Comparison of ENCODE assay signal across 8 cellular contexts in the genomic region with DNA sequence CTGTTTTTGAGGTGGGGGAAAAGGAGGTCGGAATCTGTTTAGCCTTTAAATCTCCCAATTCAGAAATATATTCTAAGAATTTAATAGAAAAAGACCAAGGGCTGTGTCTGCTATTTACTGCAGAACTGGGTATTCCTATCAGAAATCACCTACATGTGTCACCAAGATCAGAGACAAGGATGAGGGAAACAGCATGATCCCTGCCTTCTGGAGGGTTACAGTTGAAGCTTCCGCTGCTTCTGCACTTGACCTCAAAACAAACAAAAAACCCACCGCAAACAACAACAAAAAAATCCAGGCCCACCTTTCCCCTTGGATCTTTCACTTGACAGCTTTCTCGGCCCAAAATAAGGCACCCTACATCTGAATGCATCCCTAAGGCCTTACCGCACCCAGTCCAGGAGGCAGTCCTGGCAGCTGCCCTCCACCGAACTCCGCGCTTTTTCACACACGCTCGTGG. TPM values are rescaled to one million over a fixed set of nuclear protein-coding genes. Genes with fewer than 3 reads are reported as not detected.
DNase-seq lines count a peak whose midpoint lies in the region; ATAC-seq lines count a peak whose summit lies in the region.

No MANE protein-coding gene starts in this region.

- no peaks in the 10 kb centered on the region for H3K36me3 ChIP-seq in HUES48 (ENCODE audit: control insufficient read depth, insufficient read depth, low read length)

- no peaks in the 10 kb centered on the region for H3K9me3 Mint-ChIP-seq in naive B cell

- H3K36me3 Mint-ChIP-seq in naive B cell = no peaks in the 10 kb centered on the region

- no peaks in the 10 kb centered on the region for H3K27me3 Mint-ChIP-seq in naive B cell

- H3K27me3 ChIP-seq in HUES48 (ENCODE audit: control insufficient read depth, insufficient read depth, low read length) = peaks cover 13% of the 10 kb centered on the region

- H3K9me3 ChIP-seq in HUES48 (ENCODE audit: control insufficient read depth, insufficient read depth, low read length) = no peaks in the 10 kb centered on the region

- H3K27ac Mint-ChIP-seq in naive B cell = peak overlapping the region; percentile 92 to 97 (median 96)

- DNase-seq in DMS79 treated with DMSO at 0.1 percent for 48 hours (lab: John Stamatoyannopoulos, UW) (peak; percentile 35), DMS79 (lab: John Stamatoyannopoulos, UW) (no peak), cerebellar cortex (ENCODE audit: low spot score) (peak; percentile 36), naive B cell (no peak)
- no peak for DNase-seq in NK-92 treated with Interleukin-12 subunit alpha and Interleukin-12 subunit beta, amount 100 ng/mL, for 24 hours (lab: John Stamatoyannopoulos, UW)
- DNase-seq in stimulated activated CD4-positive, alpha-beta T cell treated with anti-CD3 and anti-CD28 coated beads, Interleukin-2, amount 100 ng/mL, for 24 hours = no peak
- no peak for DNase-seq in activated effector memory CD4-positive, alpha-beta T cell treated with Interleukin-2 at 50 U/mL for 16 hours

- peak overlapping the region; percentile 83 to 100 (median 94) for H3K4me3 Mint-ChIP-seq in naive B cell

- H3K4me3 ChIP-seq in HUES48 (ENCODE audit: low read depth, low read length) = peak overlapping the region; percentile 85

- H3K4me1 ChIP-seq in HUES48 (ENCODE audit: control insufficient read depth, insufficient read depth, low read length) = peaks cover 20% of the 10 kb centered on the region

- peak overlapping the region; percentile 89 for H3K27ac ChIP-seq in HUES48 (ENCODE audit: low read depth, low read length)

- peak; percentile 2 for ATAC-seq in naive B cell (ENCODE audit: low read depth in 2 of 2)

- peaks cover 35 to 55% (median 54%) of the 10 kb centered on the region in 3 donors for H3K4me1 Mint-ChIP-seq in naive B cell

- H3K9ac ChIP-seq in HUES48 (ENCODE audit: low read depth, low read length) = peak overlapping the region; percentile 16

RNA-seq across cellular contexts. Expression of gene CDK14, which starts 0.8 kb away (rescaled TPM):
- polyA plus RNA-seq in naive B cell (ENCODE audit: low read depth in 6 of 6) = 10 to 100 TPM; 22.8 to 55.5 (median 42.3) TPM

Comparison
In these comparisons a context has a peak if more than half of its experiments do, and no peak if none do; other contexts are left out.
1. DNase-seq: peak in DMS79 treated with DMSO at 0.1 percent for 48 hours (single experiment) and cerebellar cortex (single experiment); none in DMS79 (single experiment), naive B cell (single experiment), NK-92 treated with Interleukin-12 subunit alpha and Interleukin-12 subunit beta, amount 100 ng/mL, for 24 hours (single experiment), stimulated activated CD4-positive, alpha-beta T cell treated with anti-CD3 and anti-CD28 coated beads, Interleukin-2, amount 100 ng/mL, for 24 hours (0 of 2) and activated effector memory CD4-positive, alpha-beta T cell treated with Interleukin-2 at 50 U/mL for 16 hours (single experiment).